26 cellular contexts compared by ENCODE assay signal in the genomic region with DNA sequence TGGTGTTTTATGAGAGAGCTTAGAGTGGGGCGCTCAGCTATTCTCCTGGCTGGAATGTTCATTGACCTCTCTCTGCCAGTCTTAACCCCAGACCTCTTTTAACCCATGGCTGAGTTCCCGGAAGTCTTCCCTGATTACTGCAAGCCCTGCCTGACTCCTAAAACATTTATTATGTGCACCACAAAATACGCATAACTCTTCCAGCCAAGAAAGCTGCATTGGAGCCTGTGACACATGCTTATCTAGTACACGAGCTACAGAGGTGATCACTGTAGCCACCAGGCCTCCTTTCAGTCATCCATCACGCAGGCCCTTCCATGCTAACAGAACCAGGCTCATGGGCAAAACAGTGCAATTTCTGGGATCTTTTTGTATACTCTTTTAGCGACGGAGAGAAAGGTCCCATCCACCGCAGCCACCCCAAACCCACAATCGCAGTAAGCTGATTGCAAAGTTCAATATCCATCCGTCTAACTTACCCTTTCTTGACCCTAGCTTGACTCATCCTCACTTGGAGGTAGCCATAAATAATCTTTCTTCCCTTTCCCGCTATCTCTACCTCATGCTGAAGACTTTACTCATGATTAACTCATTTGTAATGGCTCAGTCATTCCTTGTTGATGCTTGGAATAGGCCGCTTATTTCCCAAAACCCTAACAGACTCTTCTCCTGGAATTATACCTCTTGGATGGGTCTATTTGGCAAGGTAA.
"Had no signal": no experiment of that assay in that cellular context is flagged by ENCODE, and none has a peak within 500 bp of the region (broad histone marks: within the 10 kb centered on the region; RNA-seq: fewer than 3 reads in every experiment).

No MANE protein-coding gene starts in this region.

- H3K27ac ChIP-seq: epithelial cell of prostate, esophagus squamous epithelium, gastroesophageal sphincter, left ventricle myocardium inferior, neutrophil, psoas muscle, right lobe of liver, testis, tibial nerve had no signal

- H3K4me1 ChIP-seq: esophagus squamous epithelium, gastroesophageal sphincter, left ventricle myocardium inferior, psoas muscle, right lobe of liver, tibial nerve had no signal

- H3K27me3 Mint-ChIP-seq: dendritic cell treated with granulocyte-macrophage colony-stimulating factor and Interleukin-4, amounts not matched to agents 40 ng/mL and 50 ng/mL, for 4 days; effector memory CD8-positive, alpha-beta T cell; naive B cell; stimulated activated memory B cell treated with anti-CD40 and anti-IgM and Interleukin-4, amounts not matched to agents 10 μg/mL and 1 μg/mL and 100 μg/mL, for 72 hours; stimulated activated naive CD8-positive, alpha-beta T cell treated with anti-CD3 and anti-CD28 coated beads, Interleukin-15, amount 100 ng/mL, for 72 hours had no signal

- H3K4me3 ChIP-seq: esophagus squamous epithelium, gastroesophageal sphincter, left ventricle myocardium inferior, lung, psoas muscle, right lobe of liver, testis, tibial nerve had no signal

- H3K9me3 ChIP-seq: neutrophil, psoas muscle, right lobe of liver, testis had no signal

- H3K36me3 Mint-ChIP-seq: naive B cell; stimulated activated memory B cell treated with anti-CD40 and anti-IgM and Interleukin-4, amounts not matched to agents 10 μg/mL and 1 μg/mL and 100 μg/mL, for 72 hours had no signal

- H3K4me1 Mint-ChIP-seq: immature natural killer cell; naive B cell; nephron; stimulated activated memory B cell treated with anti-CD40 and anti-IgM and Interleukin-4, amounts not matched to agents 10 μg/mL and 1 μg/mL and 100 μg/mL, for 72 hours; stimulated activated naive CD8-positive, alpha-beta T cell treated with anti-CD3 and anti-CD28 coated beads, Interleukin-15, amount 100 ng/mL, for 72 hours had no signal

- DNase-seq: effector memory CD8-positive, alpha-beta T cell; esophagus squamous epithelium; foreskin fibroblast; immature natural killer cell; left cardiac atrium; left ventricle myocardium inferior; mesenchymal stem cell; midbrain; naive B cell; psoas muscle; retina; right lobe of liver; stimulated activated CD4-positive, alpha-beta T cell treated with anti-CD3 and anti-CD28 coated beads, Interleukin-15, amount 100 ng/mL, for 24 hours; stimulated activated CD4-positive, alpha-beta T cell treated with anti-CD3 and anti-CD28 coated beads, Interleukin-1b, Interleukin-23, amount 100 ng/mL, for 48 hours; stimulated activated CD4-positive, alpha-beta T cell treated with anti-CD3 and anti-CD28 coated beads, Interleukin-4, amount 100 ng/mL, for 24 hours; stimulated activated naive CD8-positive, alpha-beta T cell treated with anti-CD3 and anti-CD28 coated beads, Interleukin-15, amount 100 ng/mL, for 72 hours had no signal

- ATAC-seq: effector memory CD8-positive, alpha-beta T cell; gastroesophageal sphincter; left cardiac atrium; psoas muscle; right lobe of liver; stimulated activated memory B cell treated with anti-CD40 and anti-IgM and Interleukin-4, amounts not matched to agents 10 μg/mL and 1 μg/mL and 100 μg/mL, for 72 hours; stimulated activated naive CD8-positive, alpha-beta T cell treated with anti-CD3 and anti-CD28 coated beads, Interleukin-15, amount 100 ng/mL, for 72 hours had no signal

- H3K4me3 Mint-ChIP-seq: dendritic cell treated with granulocyte-macrophage colony-stimulating factor and Interleukin-4, amounts not matched to agents 40 ng/mL and 50 ng/mL, for 4 days; effector memory CD8-positive, alpha-beta T cell; immature natural killer cell; naive B cell; nephron; stimulated activated memory B cell treated with anti-CD40 and anti-IgM and Interleukin-4, amounts not matched to agents 10 μg/mL and 1 μg/mL and 100 μg/mL, for 72 hours; stimulated activated naive CD8-positive, alpha-beta T cell treated with anti-CD3 and anti-CD28 coated beads, Interleukin-15, amount 100 ng/mL, for 72 hours had no signal

- H3K36me3 ChIP-seq: esophagus squamous epithelium, gastroesophageal sphincter, left ventricle myocardium inferior, neutrophil, right lobe of liver, tibial nerve had no signal

- H3K27me3 ChIP-seq: esophagus squamous epithelium, neutrophil, right lobe of liver, testis, tibial nerve had no signal

- H3K27ac Mint-ChIP-seq: dendritic cell treated with granulocyte-macrophage colony-stimulating factor and Interleukin-4, amounts not matched to agents 40 ng/mL and 50 ng/mL, for 4 days; effector memory CD8-positive, alpha-beta T cell; immature natural killer cell; naive B cell; nephron; stimulated activated memory B cell treated with anti-CD40 and anti-IgM and Interleukin-4, amounts not matched to agents 10 μg/mL and 1 μg/mL and 100 μg/mL, for 72 hours; stimulated activated naive CD8-positive, alpha-beta T cell treated with anti-CD3 and anti-CD28 coated beads, Interleukin-15, amount 100 ng/mL, for 72 hours had no signal

- FAIRE-seq: keratinocyte had no signal
